Comparison of ENCODE assay signal across 26 cellular contexts in genomic region chr2:121281694-121282093, GRCh38.
"Had no signal": no experiment of that assay in that cellular context is flagged by ENCODE, and none has a peak within 500 bp of the region (broad histone marks: within the 10 kb centered on the region; RNA-seq: fewer than 3 reads in every experiment).

No MANE protein-coding gene starts in this region.

- H3K27ac Mint-ChIP-seq: activated CD4-positive, alpha-beta memory T cell treated with anti-CD3 and anti-CD28 coated beads, Interleukin-2, amount 10 ng/mL, durations not matched to agents 7 days and 5 days; activated CD4-positive, alpha-beta T cell treated with anti-CD3 and anti-CD28 coated beads for 36 hours; activated naive CD8-positive, alpha-beta T cell treated with anti-CD3 and anti-CD28 coated beads, Interleukin-2, amount 10 ng/mL, durations not matched to agents 7 days and 5 days; activated T-cell treated with anti-CD3 and anti-CD28 coated beads, Interleukin-2, amount 50 U/mL, for 72 hours had no signal

- H3K9me3 Mint-ChIP-seq: activated CD4-positive, alpha-beta memory T cell treated with anti-CD3 and anti-CD28 coated beads, Interleukin-2, amount 10 ng/mL, durations not matched to agents 7 days and 5 days; activated naive CD8-positive, alpha-beta T cell treated with anti-CD3 and anti-CD28 coated beads, Interleukin-2, amount 10 ng/mL, durations not matched to agents 7 days and 5 days; activated T-cell treated with anti-CD3 and anti-CD28 coated beads, Interleukin-2, amount 50 U/mL, for 72 hours had no signal

- H3K4me1 ChIP-seq: SJCRH30 had no signal

- H3K4me1 Mint-ChIP-seq: activated naive CD8-positive, alpha-beta T cell treated with anti-CD3 and anti-CD28 coated beads, Interleukin-2, amount 10 ng/mL, durations not matched to agents 7 days and 5 days had no signal

- H3K27me3 ChIP-seq: SJCRH30 had no signal

- H3K9ac ChIP-seq: SK-N-SH had no signal

- H3K36me3 Mint-ChIP-seq: activated naive CD8-positive, alpha-beta T cell treated with anti-CD3 and anti-CD28 coated beads, Interleukin-2, amount 10 ng/mL, durations not matched to agents 7 days and 5 days had no signal

- H3K4me3 Mint-ChIP-seq: activated CD4-positive, alpha-beta memory T cell treated with anti-CD3 and anti-CD28 coated beads, Interleukin-2, amount 10 ng/mL, durations not matched to agents 7 days and 5 days; activated CD4-positive, alpha-beta T cell treated with anti-CD3 and anti-CD28 coated beads for 36 hours; activated naive CD8-positive, alpha-beta T cell treated with anti-CD3 and anti-CD28 coated beads, Interleukin-2, amount 10 ng/mL, durations not matched to agents 7 days and 5 days; activated T-cell treated with anti-CD3 and anti-CD28 coated beads, Interleukin-2, amount 50 U/mL, for 72 hours had no signal

- H3K36me3 ChIP-seq: adrenal gland, SJCRH30, WERI-Rb-1 had no signal

- H3K9me3 ChIP-seq: adrenal gland, SJCRH30, SK-N-SH had no signal

- H3K27ac ChIP-seq: adrenal gland, SJCRH30, WERI-Rb-1 had no signal

- DNase-seq: activated CD4-positive, alpha-beta memory T cell treated with anti-CD3 and anti-CD28 coated beads, Interleukin-2, amount 10 ng/mL, durations not matched to agents 7 days and 5 days; activated CD4-positive, alpha-beta T cell treated with anti-CD3 and anti-CD28 coated beads for 36 hours; activated CD4-positive, alpha-beta T cell treated with anti-CD3 and anti-CD28 coated beads, Interleukin-2, amount 50 U/mL, for 1 hour; activated naive CD4-positive, alpha-beta T cell treated with anti-CD3 and anti-CD28 coated beads, Interleukin-2, amount 50 U/mL, for 16 hours; activated naive CD8-positive, alpha-beta T cell treated with anti-CD3 and anti-CD28 coated beads, Interleukin-2, amount 10 ng/mL, durations not matched to agents 7 days and 5 days; activated T-cell treated with anti-CD3 and anti-CD28 coated beads for 4 hours; activated T-cell treated with anti-CD3 and anti-CD28 coated beads, Interleukin-2, amount 50 U/mL, for 72 hours; adrenal gland; anterior cingulate cortex; KG1; NCI-H1048; NCI-H146; NCI-H187 treated with DMSO at 0.1 percent for 48 hours; NCI-H2081 treated with DMSO at 0.1 percent for 48 hours; NCI-H2171; NCI-H2227 treated with DMSO at 0.1 percent for 48 hours; NCI-H510A; NCI-H526 treated with DMSO at 0.1 percent for 48 hours; NCI-H82; OCI-M1; Right ventricle myocardium superior; RPMI8226; SJCRH30; SK-N-SH; T-helper 1 cell; WERI-Rb-1 had no signal

- H3K4me3 ChIP-seq: adrenal gland, SJCRH30 had no signal
